Comparison of ENCODE assay signal across 25 cellular contexts in genomic region chr3:126511291-126511690, GRCh38. TPM values are rescaled to one million over a fixed set of nuclear protein-coding genes. Genes with fewer than 3 reads are reported as not detected.
DNase-seq lines count a peak whose midpoint lies in the region; ATAC-seq and TF ChIP-seq lines count a peak whose summit lies in the region.
"Had no signal": no experiment of that assay in that cellular context is flagged by ENCODE, and none has a peak within 500 bp of the region (broad histone marks: within the 10 kb centered on the region; RNA-seq: fewer than 3 reads in every experiment).

No MANE protein-coding gene starts in this region.

- DNase-seq in Right ventricle myocardium superior (peak; percentile 35), cardiac septum (ENCODE audit: low spot score) (no peak), RWPE2 (ENCODE audit: low spot score) (peak; percentile 29), osteoblast (ENCODE audit: insufficient read length, low spot score, missing footprints) (peak; percentile 30), upper lobe of right lung (peak; percentile 26), HuH-7.5 (ENCODE audit: low spot score) (no peak)
- DNase-seq in activated T-cell treated with anti-CD3 and anti-CD28 coated beads, Interleukin-2, amount 50 U/mL, for 1 hour = no peak
- DNase-seq: Caco-2; CD4-positive, alpha-beta memory T cell; DMS 273 treated with DMSO at 0.1 percent for 48 hours; DMS79 treated with DMSO at 0.1 percent for 48 hours; H7; KBM-7; MM.1S; NCI-H1048; NCI-H1417 treated with DMSO at 0.1 percent for 48 hours; NCI-H187; NK-92 treated with Interleukin-12 subunit alpha and Interleukin-12 subunit beta, amount 100 ng/mL, for 24 hours had no signal

- H3K9me3 ChIP-seq in RWPE2 (ENCODE audit: severe bottlenecking) (no peaks in the 10 kb centered on the region), osteoblast (ENCODE audit: low read depth, low read length) (no peaks in the 10 kb centered on the region), upper lobe of right lung (no peaks in the 10 kb centered on the region)
- H3K9me3 ChIP-seq: A549; BLaER1 treated with 17β-estradiol and CSF1 and Interleukin-3, amounts not matched to agents 10 nM and 100 nM; Caco-2; SJSA1 had no signal

- H2AFZ ChIP-seq in osteoblast (ENCODE audit: low read length) = no peak overlapping the region

- TF ChIP-seq CTCF in RWPE2 (IDR thresholded peaks at IDR 0.05; ENCODE audit: poor library complexity, severe bottlenecking) (no peak), osteoblast (IDR thresholded peaks at IDR 0.05; ENCODE audit: extremely low read depth, low read depth, low read length) (no peak), upper lobe of right lung (IDR thresholded peaks at IDR 0.05) (no peak)

- H4K20me1 ChIP-seq in osteoblast (ENCODE audit: insufficient read depth, low read length) = no peaks in the 10 kb centered on the region

- H3K79me2 ChIP-seq in osteoblast (ENCODE audit: insufficient read depth, low read length) = no peaks in the 10 kb centered on the region

- intact Hi-C loops in Right ventricle myocardium superior (cut with DNase I) = no loop called here
- intact Hi-C loops in cardiac septum (cut with DNase I) = no loop called here
- intact Hi-C loops in upper lobe of right lung (cut with DNase I) = no loop called here

- no peak for ATAC-seq in Right ventricle myocardium superior (ENCODE audit: poor library complexity)
- no peak for ATAC-seq in RWPE2 (ENCODE audit: low read depth)
- no peak for ATAC-seq in upper lobe of right lung
- no peak for ATAC-seq in HG03280 (IDR thresholded peaks at IDR 0.05; ENCODE audit: unreplicated experiment)
- ATAC-seq: A549, Panc1 had no signal

- H3K4me1 ChIP-seq in RWPE2 (ENCODE audit: insufficient read depth, poor library complexity, severe bottlenecking) (peaks cover 6% of the 10 kb centered on the region), osteoblast (ENCODE audit: insufficient read depth, low read length) (no peaks in the 10 kb centered on the region), upper lobe of right lung (no peaks in the 10 kb centered on the region)
- H3K4me1 ChIP-seq: A549 had no signal

- H3K27me3 ChIP-seq in RWPE2 (ENCODE audit: insufficient read depth, poor library complexity, severe bottlenecking) (no peaks in the 10 kb centered on the region), osteoblast (ENCODE audit: insufficient read depth, low read length) (peaks cover 4% of the 10 kb centered on the region), upper lobe of right lung (no peaks in the 10 kb centered on the region)
- H3K27me3 ChIP-seq: BLaER1 treated with 17β-estradiol and CSF1 and Interleukin-3, amounts not matched to agents 10 nM and 100 nM; SJSA1 had no signal

- H3K27ac ChIP-seq in RWPE2 (ENCODE audit: poor library complexity, severe bottlenecking) (no peak overlapping the region), osteoblast (ENCODE audit: low read depth, low read length) (no peak overlapping the region), upper lobe of right lung (no peak overlapping the region)
- H3K27ac ChIP-seq: A549; BLaER1 treated with 17β-estradiol and CSF1 and Interleukin-3, amounts not matched to agents 10 nM and 100 nM; SJSA1 had no signal

- H3K36me3 ChIP-seq in RWPE2 (ENCODE audit: low read depth) (no peaks in the 10 kb centered on the region), osteoblast (ENCODE audit: insufficient read depth, low read length) (no peaks in the 10 kb centered on the region), upper lobe of right lung (no peaks in the 10 kb centered on the region)
- H3K36me3 ChIP-seq: BLaER1 treated with 17β-estradiol and CSF1 and Interleukin-3, amounts not matched to agents 10 nM and 100 nM; SJSA1 had no signal

- no peak overlapping the region for H3K4me2 ChIP-seq in osteoblast (ENCODE audit: insufficient read depth, low read length)
- H3K4me2 ChIP-seq: A549 had no signal

- H3K4me3 ChIP-seq in RWPE2 (ENCODE audit: severe bottlenecking) (no peak overlapping the region), osteoblast (ENCODE audit: insufficient read depth, low read length) (no peak overlapping the region), upper lobe of right lung (no peak overlapping the region)
- H3K4me3 ChIP-seq: A549; BLaER1 treated with 17β-estradiol and CSF1 and Interleukin-3, amounts not matched to agents 10 nM and 100 nM; SJSA1 had no signal

RNA-seq across cellular contexts. Expression of gene UROC1, which starts 6.3 kb away (rescaled TPM):
- total RNA-seq in Right ventricle myocardium superior (not detected), cardiac septum (not detected), osteoblast (not detected in 2 replicates), upper lobe of right lung (not detected)
- total RNA-seq: Caco-2; CD4-positive, alpha-beta memory T cell; H7; NCI-H460; SJSA1 had no signal

RNA-seq across cellular contexts. Expression of gene CHST13, which starts 12.7 kb away (rescaled TPM):
- total RNA-seq in Right ventricle myocardium superior = 0.11 TPM
- total RNA-seq in cardiac septum = 0.16 TPM
- total RNA-seq in osteoblast = under 0.01 TPM in 1 of 2 replicates, not detected in the other
- total RNA-seq in upper lobe of right lung = 0.64 TPM
- total RNA-seq: NCI-H460, SJSA1 had no signal

RNA-seq across cellular contexts. Expression of gene ZXDC, which starts 35.6 kb away (rescaled TPM):
- total RNA-seq in Right ventricle myocardium superior (16.1 TPM), cardiac septum (22.0 TPM), osteoblast (26.8 and 27.1 TPM in 2 replicates), upper lobe of right lung (40.3 TPM)

RNA-seq across cellular contexts. Expression of gene C3orf22, which starts 47.4 kb away (rescaled TPM):
- total RNA-seq in Right ventricle myocardium superior (not detected), cardiac septum (not detected), osteoblast (not detected in 2 replicates), upper lobe of right lung (not detected)
- total RNA-seq: Caco-2; CD4-positive, alpha-beta memory T cell; H7; HepG2; NCI-H460; SJSA1 had no signal

Comparison
In these comparisons a context has a peak if more than half of its experiments do, and no peak if none do; other contexts are left out.
1. DNase-seq: peak in Right ventricle myocardium superior (single experiment), RWPE2 (single experiment), osteoblast (single experiment) and upper lobe of right lung (single experiment); none in cardiac septum (single experiment), HuH-7.5 (single experiment) and activated T-cell treated with anti-CD3 and anti-CD28 coated beads, Interleukin-2, amount 50 U/mL, for 1 hour (single experiment).